Comparison of ENCODE assay signal across 13 cellular contexts in genomic region chr15:57345584-57345983, GRCh38. TPM values are rescaled to one million over a fixed set of nuclear protein-coding genes. Genes with fewer than 3 reads are reported as not detected.
A peak's percentile ranks its signal among the peaks of the same experiment; 100 is the strongest.
DNase-seq lines count a peak whose midpoint lies in the region; ATAC-seq and TF ChIP-seq lines count a peak whose summit lies in the region.
"Had no signal": no experiment of that assay in that cellular context is flagged by ENCODE, and none has a peak within 500 bp of the region (broad histone marks: within the 10 kb centered on the region; RNA-seq: fewer than 3 reads in every experiment).

No MANE protein-coding gene starts in this region.

- H3K9me3 ChIP-seq in Loucy (ENCODE audit: insufficient read depth, low read depth, low read length): no peaks in the 10 kb centered on the region
- no peaks in the 10 kb centered on the region for H3K9me3 ChIP-seq in neural progenitor cell (ENCODE audit: low read depth)
- H3K9me3 ChIP-seq: vagina had no signal

- H3K9ac ChIP-seq in Loucy (ENCODE audit: low read depth, low read length, poor library complexity, severe bottlenecking): no peak overlapping the region
- no peak overlapping the region for H3K9ac ChIP-seq in neural progenitor cell

- H3K9me2 ChIP-seq in Loucy (replicated peaks; ENCODE audit: low read depth, low read length): no peaks in the 10 kb centered on the region

- no peaks in the 10 kb centered on the region for H3K36me3 Mint-ChIP-seq in neural progenitor cell
- H3K36me3 Mint-ChIP-seq: CD4-positive, CD25-positive, alpha-beta regulatory T cell had no signal

- no peaks in the 10 kb centered on the region for H3K36me3 ChIP-seq in Loucy (ENCODE audit: insufficient read depth, low read length)
- no peaks in the 10 kb centered on the region for H3K36me3 ChIP-seq in neural progenitor cell
- H3K36me3 ChIP-seq: vagina had no signal

- H3F3A ChIP-seq in Loucy (ENCODE audit: low read depth) (no peaks in the 10 kb centered on the region), neural progenitor cell (ENCODE audit: low read depth) (peaks cover 16% of the 10 kb centered on the region)

- ATAC-seq in stimulated activated naive CD8-positive, alpha-beta T cell treated with anti-CD3 and anti-CD28 coated beads, Interleukin-15, amount 100 ng/mL, for 72 hours: no peak
- no peak for ATAC-seq in HG03469 (IDR thresholded peaks at IDR 0.05; ENCODE audit: unreplicated experiment)

- TF ChIP-seq CTCF in Loucy (conservative IDR thresholded peaks at IDR 0.05; ENCODE audit: low read length) (peak; percentile 43), neural progenitor cell (IDR thresholded peaks at IDR 0.05) (peak; percentile 48)

- no peaks in the 10 kb centered on the region for H3K27me3 ChIP-seq in Loucy (ENCODE audit: insufficient read depth, low read length, poor library complexity, severe bottlenecking)
- no peaks in the 10 kb centered on the region for H3K27me3 ChIP-seq in neural progenitor cell
- H3K27me3 ChIP-seq: vagina had no signal

- H3K4me2 ChIP-seq in Loucy (ENCODE audit: low read depth, low read length, poor library complexity, severe bottlenecking) (no peak overlapping the region), neural progenitor cell (no peak overlapping the region)

- H2AFZ ChIP-seq in Loucy (ENCODE audit: low read length) (no peak overlapping the region), neural progenitor cell (replicated peaks) (peak overlapping the region; percentile 36)

- H3K4me3 ChIP-seq in Loucy (ENCODE audit: low read length, poor library complexity, severe bottlenecking): no peak overlapping the region
- H3K4me3 ChIP-seq in neural progenitor cell: no peak overlapping the region
- H3K4me3 ChIP-seq: vagina had no signal

- H4K20me1 ChIP-seq in Loucy (ENCODE audit: insufficient read depth, low read length, poor library complexity, severe bottlenecking): no peaks in the 10 kb centered on the region
- H4K20me1 ChIP-seq in neural progenitor cell (ENCODE audit: low read depth): no peaks in the 10 kb centered on the region

- H3K9me3 Mint-ChIP-seq in neural progenitor cell: peaks cover 19% of the 10 kb centered on the region
- no peaks in the 10 kb centered on the region for H3K9me3 Mint-ChIP-seq in stimulated activated naive CD8-positive, alpha-beta T cell treated with anti-CD3 and anti-CD28 coated beads, Interleukin-15, amount 100 ng/mL, for 72 hours

- H3K4me1 Mint-ChIP-seq in neural progenitor cell: peaks cover 11% of the 10 kb centered on the region
- H3K4me1 Mint-ChIP-seq in stimulated activated naive CD8-positive, alpha-beta T cell treated with anti-CD3 and anti-CD28 coated beads, Interleukin-15, amount 100 ng/mL, for 72 hours: no peaks in the 10 kb centered on the region
- H3K4me1 Mint-ChIP-seq: CD4-positive, CD25-positive, alpha-beta regulatory T cell had no signal

- H3K27ac Mint-ChIP-seq in neural progenitor cell: no peak overlapping the region
- H3K27ac Mint-ChIP-seq in stimulated activated naive CD8-positive, alpha-beta T cell treated with anti-CD3 and anti-CD28 coated beads, Interleukin-15, amount 100 ng/mL, for 72 hours: no peak overlapping the region
- H3K27ac Mint-ChIP-seq: CD4-positive, CD25-positive, alpha-beta regulatory T cell had no signal

- peaks cover 9% of the 10 kb centered on the region for H3K27me3 Mint-ChIP-seq in neural progenitor cell (ENCODE audit: insufficient read depth, low read depth)
- H3K27me3 Mint-ChIP-seq in stimulated activated naive CD8-positive, alpha-beta T cell treated with anti-CD3 and anti-CD28 coated beads, Interleukin-15, amount 100 ng/mL, for 72 hours: no peaks in the 10 kb centered on the region

- H3K79me2 ChIP-seq in Loucy (ENCODE audit: insufficient read depth, low read length): no peaks in the 10 kb centered on the region
- no peaks in the 10 kb centered on the region for H3K79me2 ChIP-seq in neural progenitor cell (ENCODE audit: low read depth)

- DNase-seq in NCI-H510A treated with DMSO at 0.1 percent for 48 hours (lab: John Stamatoyannopoulos, UW): peak; percentile 35
- no peak for DNase-seq in NCI-H510A (lab: John Stamatoyannopoulos, UW)
- DNase-seq in dermis blood vessel endothelial cell: peak; percentile 51
- DNase-seq in neural progenitor cell (ENCODE audit: low spot score): peak; percentile 55
- DNase-seq in stimulated activated naive CD8-positive, alpha-beta T cell treated with anti-CD3 and anti-CD28 coated beads, Interleukin-15, amount 100 ng/mL, for 72 hours: no peak
- DNase-seq in COLO829 (ENCODE audit: low spot score): no peak
- DNase-seq: CD4-positive, CD25-positive, alpha-beta regulatory T cell; cerebellar nuclear complex; hippocampal formation; occipital lobe had no signal

- no peak overlapping the region for H3K4me3 Mint-ChIP-seq in neural progenitor cell
- no peak overlapping the region for H3K4me3 Mint-ChIP-seq in stimulated activated naive CD8-positive, alpha-beta T cell treated with anti-CD3 and anti-CD28 coated beads, Interleukin-15, amount 100 ng/mL, for 72 hours
- H3K4me3 Mint-ChIP-seq: CD4-positive, CD25-positive, alpha-beta regulatory T cell had no signal

- no peak overlapping the region for H3K27ac ChIP-seq in neural progenitor cell
- H3K27ac ChIP-seq: vagina had no signal

- H3K4me1 ChIP-seq in Loucy (ENCODE audit: insufficient read depth, low read length, poor library complexity, severe bottlenecking): no peaks in the 10 kb centered on the region
- peaks cover 8% of the 10 kb centered on the region for H3K4me1 ChIP-seq in neural progenitor cell
- H3K4me1 ChIP-seq: vagina had no signal

RNA-seq across cellular contexts. Expression of gene CGNL1, which starts 30.7 kb away (rescaled TPM):
- 16.3 and 21.1 TPM in 2 replicates for total RNA-seq in dermis blood vessel endothelial cell
- 3.0 and 4.0 TPM in 2 replicates for total RNA-seq in neural progenitor cell (ENCODE audit: low replicate concordance)
- total RNA-seq: CD4-positive, CD25-positive, alpha-beta regulatory T cell had no signal

Comparison
In these comparisons a context has a peak if more than half of its experiments do, and no peak if none do; other contexts are left out.
1. DNase-seq: peak in NCI-H510A treated with DMSO at 0.1 percent for 48 hours (single experiment), dermis blood vessel endothelial cell (single experiment) and neural progenitor cell (single experiment); none in NCI-H510A (single experiment), stimulated activated naive CD8-positive, alpha-beta T cell treated with anti-CD3 and anti-CD28 coated beads, Interleukin-15, amount 100 ng/mL, for 72 hours (0 of 2) and COLO829 (single experiment).